ENCODE assay signal across 8 cellular contexts in genomic region chr14:22977684-22978486, GRCh38. TPM values are rescaled to one million over a fixed set of nuclear protein-coding genes. Genes with fewer than 3 reads are reported as not detected.
DNase-seq lines count a peak whose midpoint lies in the region; ATAC-seq and TF ChIP-seq lines count a peak whose summit lies in the region.

No MANE protein-coding gene starts in this region.

- RAD21 ChIA-PET in HCT116 (lab: Charles Lee; ENCODE audit: low non-redundant PET in 1 of 2, low total read pairs in 2 of 2, uncharacterized antibody in 2 of 2, unreplicated experiment in 2 of 2): interaction anchor here (0.6 to 1.1 kb wide), 2 partner anchors 23 to 48 kb away, joined by 4 read pairs; no protein-coding TSS in a partner anchor

- WGBS in adrenal gland, 4 donors: 36 to 53% (median 43%) methylated on average over 7 to 8 of the region's 8 CpGs

- H3K4me2 ChIP-seq in HCT116 (ENCODE audit: low read length): peak overlapping the region; percentile 97

- CTCF ChIA-PET in HCT116 (lab: Charles Lee): interaction anchor here (1.0 to 2.6 kb wide), 8 partner anchors 9 to 418 kb away, joined by 3 to 22 read pairs (median 8); partner anchors contain the start of gene PRMT5

- H4K20me1 ChIP-seq in HCT116 (ENCODE audit: insufficient read depth): no peaks in the 10 kb centered on the region

- intact Hi-C loops in HCT116 (cut with micrococcal nuclease): no loop called here
- intact Hi-C loops in adrenal gland (cut with DNase I): no loop called here

- POLR2A ChIA-PET in HCT116 (lab: Charles Lee): interaction anchor here (0.6 to 2.1 kb wide), 3 partner anchors 9 to 41 kb away, joined by 3 to 12 read pairs (median 4); no protein-coding TSS in a partner anchor

- H3K27me3 ChIP-seq in HCT116 (ENCODE audit: insufficient read depth, low read length) (no peaks in the 10 kb centered on the region), adrenal gland (no peaks in the 10 kb centered on the region), iPS-18a (ENCODE audit: control insufficient read depth, insufficient read depth, low read length) (peaks cover 4% of the 10 kb centered on the region), subcutaneous abdominal adipose tissue (ENCODE audit: control insufficient read depth in 5 of 5, insufficient read depth in 4 of 5, low read length in 5 of 5) (no peaks in the 10 kb centered on the region)

- peak; percentile 39 for ATAC-seq in HCT116
- ATAC-seq in GM18868 (IDR thresholded peaks at IDR 0.05; ENCODE audit: unreplicated experiment): no peak
- no peak for ATAC-seq in HG02970 (IDR thresholded peaks at IDR 0.05; ENCODE audit: low FRiP score, unreplicated experiment)

- H3K79me2 ChIP-seq in HCT116 (ENCODE audit: insufficient read depth, low read length): peaks cover 53% of the 10 kb centered on the region

- H3K9me3 ChIP-seq in HCT116 (ENCODE audit: control insufficient read depth in 1 of 2, insufficient read depth in 1 of 2, low read depth in 1 of 2, low read length in 2 of 2) (no peaks in the 10 kb centered on the region), adrenal gland (replicated peaks in 1 of 3) (no peaks in the 10 kb centered on the region), iPS-18a (ENCODE audit: control insufficient read depth, low read depth, low read length) (no peaks in the 10 kb centered on the region), subcutaneous abdominal adipose tissue (ENCODE audit: control insufficient read depth in 5 of 5, low read length in 5 of 5) (no peaks in the 10 kb centered on the region)

- TF ChIP-seq CTCF in HCT116 (IDR thresholded peaks at IDR 0.05 in 2 of 3, conservative IDR thresholded peaks at IDR 0.05 in 1 of 3; ENCODE audit: borderline replicate concordance in 1 of 3, insufficient read depth in 1 of 3, low read depth in 2 of 3, low read length in 2 of 3) (no peak), adrenal gland (IDR thresholded peaks at IDR 0.05) (no peak)

- H3K36me3 ChIP-seq in HCT116 (ENCODE audit: control insufficient read depth in 1 of 2, insufficient read depth in 2 of 2, low read length in 2 of 2) (peaks cover 2 to 26% of the 10 kb centered on the region in 2 experiments; a peak in 2 of 4 replicates), adrenal gland (replicated peaks in 1 of 2) (no peaks in the 10 kb centered on the region), iPS-18a (ENCODE audit: control insufficient read depth, low read depth, low read length) (peaks cover 50% of the 10 kb centered on the region), subcutaneous abdominal adipose tissue (ENCODE audit: control insufficient read depth in 5 of 5, insufficient read depth in 5 of 5, low read length in 5 of 5) (peaks cover 0 to 2% (median 0%) of the 10 kb centered on the region in 5 donors)

- H3K4me1 ChIP-seq in HCT116 (ENCODE audit: control insufficient read depth in 1 of 2, insufficient read depth in 2 of 2, low read length in 2 of 2): peaks cover 58 to 59% of the 10 kb centered on the region in 2 experiments
- peaks cover 13 to 16% of the 10 kb centered on the region in 2 donors for H3K4me1 ChIP-seq in adrenal gland (replicated peaks in 1 of 2)
- H3K4me1 ChIP-seq in iPS-18a (ENCODE audit: control insufficient read depth, low read depth, low read length): peaks cover 42% of the 10 kb centered on the region
- H3K4me1 ChIP-seq in subcutaneous abdominal adipose tissue (ENCODE audit: control insufficient read depth in 5 of 5, insufficient read depth in 5 of 5, low read length in 5 of 5): peaks cover 7 to 59% (median 55%) of the 10 kb centered on the region in 5 donors

- H3K9me2 ChIP-seq in HCT116 (ENCODE audit: insufficient read depth): no peaks in the 10 kb centered on the region

- TF ChIP-seq POLR2A in HCT116 (IDR thresholded peaks at IDR 0.05; ENCODE audit: borderline replicate concordance, extremely low read depth, insufficient read depth, insufficient read length) (no peak), adrenal gland (IDR thresholded peaks at IDR 0.05) (no peak)

- peak overlapping the region; percentile 90 for H3K9ac ChIP-seq in HCT116 (ENCODE audit: low read length)
- peak overlapping the region; percentile 41 for H3K9ac ChIP-seq in iPS-18a (ENCODE audit: low read length)
- H3K9ac ChIP-seq in subcutaneous abdominal adipose tissue (ENCODE audit: low read length in 5 of 5): peak overlapping the region in 2 of 5 donors; percentile 37 to 59

- no peak overlapping the region for H2AFZ ChIP-seq in HCT116 (ENCODE audit: low read depth, low read length, poor library complexity, severe bottlenecking)

- TF ChIP-seq RAD21 in HCT116 (IDR thresholded peaks at IDR 0.05; ENCODE audit: low read depth): no peak

- H3K4me3 ChIP-seq in HCT116 (replicated peaks in 1 of 2; ENCODE audit: low read depth in 1 of 2, low read length in 2 of 2) (peak overlapping the region in 1 of 2 experiments; percentile 38; a peak in 3 of 4 replicates), adrenal gland (no peak overlapping the region), iPS-18a (ENCODE audit: low read length) (peak overlapping the region; percentile 39), subcutaneous abdominal adipose tissue (ENCODE audit: low read depth in 1 of 5, low read length in 5 of 5) (peak overlapping the region in 1 of 5 donors; percentile 2)

- H3K27ac ChIP-seq in HCT116 (ENCODE audit: low read depth, low read length) (peak overlapping the region; percentile 95), adrenal gland (peak overlapping the region in 3 of 5 donors; percentile 33 to 85 (median 37)), iPS-18a (ENCODE audit: low read length) (peak overlapping the region; percentile 77), subcutaneous abdominal adipose tissue (ENCODE audit: low read depth, low read length) (peak overlapping the region; percentile 79)

- DNase-seq in HCT116 (ENCODE audit: low read depth, low spot score) (no peak), adrenal gland (peak in 6 of 7 donors; percentile 34 to 80 (median 75)), C1 segment of cervical spinal cord (lab: John Stamatoyannopoulos, UW) (no peak), globus pallidus (ENCODE audit: low spot score) (no peak)

- no TSS peak for BruUV-seq in HCT116 (replicated peaks; lab: Mats Ljungman, UMichigan)

TF ChIP-seq in HCT116, 20 proteins besides CTCF, POLR2A, EP300 and RAD21 (continues in another document):
- TF ChIP-seq ATF3 (IDR thresholded peaks at IDR 0.05) (no peak), POLR2AphosphoS5 (IDR thresholded peaks at IDR 0.05; ENCODE audit: low read depth, low read length) (no peak; the same call in 1 of the 2 replicates), CEBPB (IDR thresholded peaks at IDR 0.05; ENCODE audit: low read depth) (no peak), ZFX (IDR thresholded peaks at IDR 0.05) (no peak), SRF (IDR thresholded peaks at IDR 0.05; ENCODE audit: low read depth) (no peak), MAX (IDR thresholded peaks at IDR 0.05) (no peak), TCF7L2 (IDR thresholded peaks at IDR 0.05; ENCODE audit: borderline replicate concordance, extremely low read depth, insufficient read depth, insufficient read length) (no peak), ZNF274 (IDR thresholded peaks at IDR 0.05; ENCODE audit: low read depth, low read length) (no peak), ELF1 (IDR thresholded peaks at IDR 0.05; ENCODE audit: borderline replicate concordance, low read depth) (no peak), ZBTB33 (IDR thresholded peaks at IDR 0.05; ENCODE audit: extremely low read depth, insufficient replicate concordance, low read length) (no peak), CBX3 (IDR thresholded peaks at IDR 0.05; ENCODE audit: low read depth) (no peak), JUND (IDR thresholded peaks at IDR 0.05) (no peak), EZH2 (IDR thresholded peaks at IDR 0.05) (no peak), YY1 (IDR thresholded peaks at IDR 0.05; ENCODE audit: extremely low read depth, insufficient replicate concordance, low read depth, low read length) (no peak)

RNA-seq across cellular contexts. Expression of gene AJUBA, which starts 4.5 kb away (rescaled TPM):
- total RNA-seq in HCT116 (2021; ENCODE audit: unreplicated experiment) (39.7 TPM), adrenal gland (10 to 100 TPM in 3 of 8 donors, 1 to 10 TPM in 5; 2.0 to 12.6 (median 7.3) TPM)
- 25.0 and 33.9 TPM in 2 replicates for polyA plus RNA-seq in HCT116 (2012)
- 1 to 10 TPM; 1.4 to 3.6 (median 2.3) TPM for polyA plus RNA-seq in adrenal gland

RNA-seq across cellular contexts. Expression of gene HAUS4, which starts 21.0 kb away (rescaled TPM):
- total RNA-seq in HCT116 (2021; ENCODE audit: unreplicated experiment): 48.7 TPM
- polyA plus RNA-seq in HCT116 (2012): 45.1 and 57.4 TPM in 2 replicates
- total RNA-seq in adrenal gland: 10 to 100 TPM; 16.8 to 72.2 (median 40.9) TPM
- 10 to 100 TPM; 11.2 to 20.4 (median 20.0) TPM for polyA plus RNA-seq in adrenal gland

RNA-seq across cellular contexts. Expression of gene C14orf93, which starts 32.1 kb away (rescaled TPM):
- total RNA-seq in HCT116 (2021; ENCODE audit: unreplicated experiment) (13.7 TPM), adrenal gland (10 to 100 TPM in 2 of 8 donors, 1 to 10 TPM in 6; 4.0 to 12.4 (median 7.7) TPM)
- 15.6 and 16.8 TPM in 2 replicates for polyA plus RNA-seq in HCT116 (2012)
- polyA plus RNA-seq in adrenal gland: 10 to 100 TPM in 1 of 3 donors, 1 to 10 TPM in 2; 2.9 to 12.5 (median 7.5) TPM

RNA-seq across cellular contexts. Expression of gene PRMT5, which starts 48.7 kb away (rescaled TPM):
- total RNA-seq in HCT116 (2021; ENCODE audit: unreplicated experiment) (186 TPM), adrenal gland (100 to 1,000 TPM in 2 of 8 donors, 10 to 100 TPM in 6; 28.6 to 125 (median 62.8) TPM)
- 204 TPM in 2 replicates for polyA plus RNA-seq in HCT116 (2012)
- polyA plus RNA-seq in adrenal gland: 100 to 1,000 TPM in 1 of 3 donors, 10 to 100 TPM in 2; 20.9 to 134 (median 21.6) TPM

RNA-seq across cellular contexts. Expression of gene PSMB5, which starts 56.8 kb away (rescaled TPM):
- total RNA-seq in HCT116 (2021; ENCODE audit: unreplicated experiment): 212 TPM
- polyA plus RNA-seq in HCT116 (2012): 222 and 232 TPM in 2 replicates
- total RNA-seq in adrenal gland: 100 to 1,000 TPM; 114 to 251 (median 139) TPM
- 100 to 1,000 TPM in 1 of 3 donors, 10 to 100 TPM in 2; 55.4 to 175 (median 75.4) TPM for polyA plus RNA-seq in adrenal gland

Comparison
In these comparisons a context has a peak if more than half of its experiments do, and no peak if none do; other contexts are left out.
1. DNase-seq: peak in adrenal gland (6 of 7); none in HCT116 (single experiment), C1 segment of cervical spinal cord (0 of 14) and globus pallidus (single experiment).
2. H3K27ac ChIP-seq: peak in every context shown above with its lines; median percentile 95 in HCT116; 79 in subcutaneous abdominal adipose tissue; 77 in iPS-18a; 37 in adrenal gland.